Comparison of ENCODE assay signal across 8 cellular contexts in the genomic region with DNA sequence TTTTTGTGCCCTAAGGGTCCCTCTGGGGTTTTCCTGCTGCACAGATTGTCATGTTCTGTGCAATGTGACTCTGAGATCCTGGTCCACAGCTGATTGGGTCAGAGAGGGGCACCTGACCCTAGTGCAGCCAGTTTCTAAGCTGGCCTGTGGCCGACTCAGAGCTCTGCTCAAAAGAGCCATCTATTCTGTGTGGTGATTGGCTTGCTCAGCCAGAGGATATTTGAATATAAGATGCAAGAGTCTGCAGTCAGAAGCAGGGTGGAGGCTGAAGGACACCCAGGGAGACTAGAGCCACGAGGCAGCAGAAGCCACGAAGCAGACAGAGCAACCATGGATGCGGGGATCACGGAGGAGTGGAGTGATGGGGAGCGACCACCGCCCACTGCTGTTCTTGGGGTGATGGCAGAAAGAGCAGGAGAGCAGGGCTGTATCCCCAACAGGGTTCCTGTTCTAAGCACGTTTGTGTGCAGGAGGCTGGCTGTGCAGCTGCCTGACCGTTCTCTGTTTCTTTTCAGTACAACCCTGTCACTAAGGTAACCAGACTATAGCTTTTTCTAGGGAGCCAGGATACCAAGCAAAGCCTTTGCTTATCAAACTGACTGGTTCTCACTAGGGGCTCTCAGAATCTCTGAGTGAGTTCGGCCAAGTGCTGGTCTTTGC. TPM values are rescaled to one million over a fixed set of nuclear protein-coding genes. Genes with fewer than 3 reads are reported as not detected.
DNase-seq lines count a peak whose midpoint lies in the region; ATAC-seq and TF ChIP-seq lines count a peak whose summit lies in the region.

No MANE protein-coding gene starts in this region.

- H3K27me3 ChIP-seq in ectodermal cell (ENCODE audit: control insufficient read depth, insufficient read depth, low read length, poor library complexity, severe bottlenecking), result no peaks in the 10 kb centered on the region

- no peaks in the 10 kb centered on the region for H3K36me3 ChIP-seq in ectodermal cell (ENCODE audit: control insufficient read depth, insufficient read depth, low read length)

- no peak overlapping the region for H3K4me3 ChIP-seq in ectodermal cell (ENCODE audit: insufficient read depth, low read depth, low read length)

- peak; percentile 22 for DNase-seq in AG08396 (ENCODE audit: low spot score)
- peak; percentile 92 for DNase-seq in NCI-H2107 treated with DMSO at 0.1 percent for 48 hours (lab: John Stamatoyannopoulos, UW; ENCODE audit: unreplicated experiment)
- no peak for DNase-seq in osteocyte (ENCODE audit: extremely low spot score, unreplicated experiment)
- DNase-seq in central memory CD4-positive, alpha-beta T cell, result no peak
- no peak for DNase-seq in amniotic stem cell (lab: John Stamatoyannopoulos, UW)
- DNase-seq in CD14-positive monocyte (ENCODE audit: low spot score), result no peak

- H3K27ac Mint-ChIP-seq in osteocyte (ENCODE audit: unreplicated experiment) (peak overlapping the region; percentile 16), CD14-positive monocyte (no peak overlapping the region)

- H3K36me3 Mint-ChIP-seq in osteocyte (ENCODE audit: unreplicated experiment), result no peaks in the 10 kb centered on the region
- no peaks in the 10 kb centered on the region for H3K36me3 Mint-ChIP-seq in CD14-positive monocyte

- H3K4me3 Mint-ChIP-seq in osteocyte (ENCODE audit: unreplicated experiment) (no peak overlapping the region), CD14-positive monocyte (peak overlapping the region in 1 of 2 donors; percentile 22)

- TF ChIP-seq CTCF in osteocyte (IDR thresholded peaks at IDR 0.05) (no peak), CD14-positive monocyte (IDR thresholded peaks at IDR 0.05) (no peak)

- 62 to 69% methylated on average over 10 of the region's 10 CpGs for WGBS in ectodermal cell, 2 experiments

- no peaks in the 10 kb centered on the region for H3K9me3 ChIP-seq in ectodermal cell (ENCODE audit: control insufficient read depth, low read length)

- H3K9me3 Mint-ChIP-seq in osteocyte (ENCODE audit: unreplicated experiment) (no peaks in the 10 kb centered on the region), CD14-positive monocyte (peaks cover 0 to 4% (median 3%) of the 10 kb centered on the region in 7 donors)

- peak overlapping the region; percentile 76 for H3K27ac ChIP-seq in ectodermal cell (ENCODE audit: insufficient read depth, low read depth, low read length, poor library complexity, severe bottlenecking)

- H3K27me3 Mint-ChIP-seq in osteocyte (ENCODE audit: unreplicated experiment) (peaks cover 8% of the 10 kb centered on the region), CD14-positive monocyte (ENCODE audit: low read depth in 3 of 3) (peaks cover 5 to 26% (median 16%) of the 10 kb centered on the region in 3 donors)

- intact Hi-C loops in CD14-positive monocyte (cut with micrococcal nuclease), result no loop called here

- H3K4me1 Mint-ChIP-seq in osteocyte (ENCODE audit: unreplicated experiment) (peaks cover 15% of the 10 kb centered on the region), CD14-positive monocyte (no peaks in the 10 kb centered on the region)

- ATAC-seq in GM21390 (IDR thresholded peaks at IDR 0.05; ENCODE audit: unreplicated experiment), result peak; percentile 70

- H3K4me1 ChIP-seq in ectodermal cell (ENCODE audit: control insufficient read depth, insufficient read depth, low read length), result peaks cover 18% of the 10 kb centered on the region

RNA-seq across cellular contexts. Expression of gene RHEB, which starts 19.5 kb away (rescaled TPM):
- 99.6 TPM for polyA plus RNA-seq in ectodermal cell (2013, experiment 1 of 4)
- 95.5 TPM for polyA plus RNA-seq in ectodermal cell (2013, experiment 2 of 4)
- polyA plus RNA-seq in ectodermal cell (2013, experiment 3 of 4), result 87.2 TPM
- polyA plus RNA-seq in ectodermal cell (2013, experiment 4 of 4), result 89.9 TPM
- total RNA-seq in osteocyte, result 97.2 and 97.7 TPM in 2 replicates
- polyA plus RNA-seq in CD14-positive monocyte, result 10 to 100 TPM; 95.8 to 96.1 TPM

Comparison
In these comparisons a context has a peak if more than half of its experiments do, and no peak if none do; other contexts are left out.
1. DNase-seq: peak in AG08396 (single experiment) and NCI-H2107 treated with DMSO at 0.1 percent for 48 hours (single experiment); none in osteocyte (single experiment), central memory CD4-positive, alpha-beta T cell (single experiment), amniotic stem cell (single experiment) and CD14-positive monocyte (single experiment).